8 cellular contexts compared by ENCODE assay signal in the genomic region with DNA sequence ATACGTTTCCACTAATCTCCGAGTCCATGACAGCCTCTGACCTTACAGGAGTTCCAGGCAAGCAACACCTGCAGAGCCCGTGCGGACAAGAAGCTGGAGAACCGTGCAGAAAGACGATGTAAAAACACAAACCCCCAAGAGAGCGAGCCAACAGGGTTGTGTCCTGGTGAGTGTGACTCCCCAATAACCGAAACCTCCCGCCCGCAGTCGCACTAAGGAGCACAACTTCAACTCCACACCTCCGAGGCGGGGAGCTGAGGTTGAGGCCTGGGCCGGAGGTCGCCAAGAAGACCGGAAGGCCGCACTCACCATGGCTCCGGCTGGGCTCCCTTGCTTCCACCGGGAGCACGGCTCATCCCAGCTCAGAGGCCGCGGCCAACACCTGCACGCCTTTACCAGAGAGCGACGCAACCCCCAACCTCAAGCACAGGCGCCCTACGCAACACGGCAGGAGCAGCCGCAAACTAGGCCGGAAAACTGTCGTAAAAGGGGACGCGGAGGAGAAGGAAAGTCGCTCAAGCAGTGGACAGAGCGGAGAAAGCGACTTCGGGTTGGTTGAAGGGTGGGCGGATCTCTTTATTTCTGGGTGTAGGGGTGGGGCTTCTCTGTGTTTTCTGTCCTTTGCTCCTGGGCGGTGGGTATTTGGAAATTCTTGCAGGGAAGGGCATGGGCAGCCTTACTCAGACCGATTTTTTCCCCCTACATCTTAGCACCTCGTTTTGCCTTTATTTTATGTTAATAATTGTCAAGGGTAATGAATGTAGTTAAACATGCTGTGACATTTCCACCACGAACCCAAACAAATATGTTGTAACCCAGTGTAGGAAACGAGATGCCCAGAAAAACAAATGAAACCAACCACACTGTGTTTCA.
DNase-seq lines count a peak whose midpoint lies in the region; ATAC-seq, FAIRE-seq and TF ChIP-seq lines count a peak whose summit lies in the region.

DNAJC19 (minus strand) TSS at position 446 of the 873 bp plus-strand sequence; CDS start at position 312, 134 bp downstream.

- DNase-seq in AG09319 (ENCODE audit: extremely low read depth, low read depth) (peak; percentile 91), NCI-H446 treated with DMSO at 0.1 percent for 48 hours (lab: John Stamatoyannopoulos, UW) (peak; percentile 93), cerebellar cortex (ENCODE audit: low spot score) (peak; percentile 99)
- DNase-seq in stimulated activated CD4-positive, alpha-beta T cell treated with anti-CD3 and anti-CD28 coated beads, Interleukin-12 subunit alpha, Interleukin-12 subunit beta, amount 100 ng/mL, for 4 hours = peak; percentile 81

- no peak for TF ChIP-seq CTCF in AG09319 (IDR thresholded peaks at IDR 0.05; ENCODE audit: low read depth, low read length)

- peak; percentile 92 for FAIRE-seq in islet of Langerhans (lab: Jason Lieb, UNC)

- ATAC-seq in GM19035 (IDR thresholded peaks at IDR 0.05; ENCODE audit: unreplicated experiment) (peak; percentile 97), HG03354 (IDR thresholded peaks at IDR 0.05; ENCODE audit: poor library complexity, severe bottlenecking, unreplicated experiment) (peak; percentile 97)
- ATAC-seq in activated CD4-positive, CD25-positive, alpha-beta regulatory T cell treated with anti-CD3 and anti-CD28 coated beads, Interleukin-2, amount 50 U/mL, for 24 hours = peak; percentile 94 to 96

Comparison
In these comparisons a context has a peak if more than half of its experiments do, and no peak if none do; other contexts are left out.
1. Peak in every context shown above with its lines: DNase-seq and ATAC-seq.